ENCODE assay signal across 15 cellular contexts in genomic region chr9:66992450-66992849, GRCh38. TPM values are rescaled to one million over a fixed set of nuclear protein-coding genes. Genes with fewer than 3 reads are reported as not detected.
"Had no signal": no experiment of that assay in that cellular context is flagged by ENCODE, and none has a peak within 500 bp of the region (broad histone marks: within the 10 kb centered on the region; RNA-seq: fewer than 3 reads in every experiment).

Gene SPATA31A3, minus strand, starts transcription at chr9:66992550. Its CDS starts 29 bp downstream, at chr9:66992521.

RNA-seq across cellular contexts. Expression of gene SPATA31A3, which starts in this region (rescaled TPM):
- total RNA-seq: activated B cell treated with CpG ODN at 0.5 μM for 24 hours; activated CD4-positive, alpha-beta memory T cell treated with anti-CD3 and anti-CD28 coated beads for 36 hours; activated CD4-positive, alpha-beta memory T cell treated with anti-CD3 and anti-CD28 coated beads, Interleukin-2, amount 10 ng/mL, durations not matched to agents 7 days and 5 days; activated CD4-positive, alpha-beta T cell treated with anti-CD3 and anti-CD28 coated beads for 36 hours; activated CD4-positive, alpha-beta T cell treated with anti-CD3 and anti-CD28 coated beads, Interleukin-2, amount 10 ng/mL, durations not matched to agents 24 days and 14 days; activated CD4-positive, alpha-beta T cell treated with anti-CD3 and anti-CD28 coated beads, Interleukin-2, amount 10 ng/mL, durations not matched to agents 7 days and 5 days; activated CD8-positive, alpha-beta memory T cell treated with anti-CD3 and anti-CD28 coated beads for 36 hours; activated CD8-positive, alpha-beta memory T cell treated with anti-CD3 and anti-CD28 coated beads, Interleukin-2, amount 10 ng/mL, durations not matched to agents 7 days and 5 days; activated CD8-positive, alpha-beta T cell treated with anti-CD3 and anti-CD28 coated beads for 36 hours; activated CD8-positive, alpha-beta T cell treated with anti-CD3 and anti-CD28 coated beads, Interleukin-2, amount 10 ng/mL, durations not matched to agents 7 days and 5 days; T-cell; T-helper 1 cell treated with Interleukin-12 subunit alpha and Interleukin-12 subunit beta and Interleukin-4 antibody, amounts not matched to agents 30 ng/mL and 1 ng/mL, for 36 hours; T-helper 17 cell; T-helper 2 cell treated with Interferon-gamma antibody and Interleukin-4, amounts not matched to agents 100 ng/mL and 5 ng/mL, for 36 hours; WTC11 had no signal
